In genomic region chr4:143701365-143701764, GRCh38 we compare ENCODE assay signal across 8 cellular contexts.
A peak's percentile ranks its signal among the peaks of the same experiment; 100 is the strongest.
DNase-seq lines count a peak whose midpoint lies in the region; ATAC-seq and TF ChIP-seq lines count a peak whose summit lies in the region.

No MANE protein-coding gene starts in this region.

- peaks cover 33% of the 10 kb centered on the region for H3K27me3 Mint-ChIP-seq in activated naive CD4-positive, alpha-beta T cell treated with anti-CD3 and anti-CD28 coated beads, Interleukin-2, amount 50 U/mL, for 24 hours
- peaks cover 45% of the 10 kb centered on the region for H3K27me3 Mint-ChIP-seq in T-helper 1 cell treated with Interleukin-12 subunit alpha and Interleukin-12 subunit beta and Interleukin-4 antibody, amounts not matched to agents 30 μg/mL and 1 μg/mL, for 36 hours (ENCODE audit: low read depth)
- H3K27me3 Mint-ChIP-seq in stimulated activated naive CD8-positive, alpha-beta T cell treated with anti-CD3 and anti-CD28 coated beads, Interleukin-15, amount 100 ng/mL, for 72 hours: peaks cover 52% of the 10 kb centered on the region

- H3K4me1 Mint-ChIP-seq in activated naive CD4-positive, alpha-beta T cell treated with anti-CD3 and anti-CD28 coated beads, Interleukin-2, amount 50 U/mL, for 24 hours: peaks cover 8% of the 10 kb centered on the region
- peaks cover 8% of the 10 kb centered on the region for H3K4me1 Mint-ChIP-seq in T-helper 1 cell treated with Interleukin-12 subunit alpha and Interleukin-12 subunit beta and Interleukin-4 antibody, amounts not matched to agents 30 μg/mL and 1 μg/mL, for 36 hours (ENCODE audit: low read depth)
- peaks cover 24% of the 10 kb centered on the region for H3K4me1 Mint-ChIP-seq in stimulated activated naive CD8-positive, alpha-beta T cell treated with anti-CD3 and anti-CD28 coated beads, Interleukin-15, amount 100 ng/mL, for 72 hours

- TF ChIP-seq POLR2A in erythroblast (IDR thresholded peaks at IDR 0.05; ENCODE audit: low read length): no peak

- DNase-seq in activated naive CD4-positive, alpha-beta T cell treated with anti-CD3 and anti-CD28 coated beads, Interleukin-2, amount 50 U/mL, for 16 hours: no peak
- DNase-seq in erythroblast (lab: John Stamatoyannopoulos, UW) (peak; percentile 23 to 27), superior temporal gyrus (ENCODE audit: extremely low spot score) (no peak)
- no peak for DNase-seq in stimulated activated naive CD8-positive, alpha-beta T cell treated with anti-CD3 and anti-CD28 coated beads, Interleukin-15, amount 100 ng/mL, for 72 hours

- no peaks in the 10 kb centered on the region for H3K9me3 Mint-ChIP-seq in activated naive CD4-positive, alpha-beta T cell treated with anti-CD3 and anti-CD28 coated beads, Interleukin-2, amount 50 U/mL, for 24 hours
- H3K9me3 Mint-ChIP-seq in T-helper 1 cell treated with Interleukin-12 subunit alpha and Interleukin-12 subunit beta and Interleukin-4 antibody, amounts not matched to agents 30 μg/mL and 1 μg/mL, for 36 hours: no peaks in the 10 kb centered on the region
- H3K9me3 Mint-ChIP-seq in stimulated activated naive CD8-positive, alpha-beta T cell treated with anti-CD3 and anti-CD28 coated beads, Interleukin-15, amount 100 ng/mL, for 72 hours: no peaks in the 10 kb centered on the region

- no peak overlapping the region for H3K27ac Mint-ChIP-seq in activated naive CD4-positive, alpha-beta T cell treated with anti-CD3 and anti-CD28 coated beads, Interleukin-2, amount 50 U/mL, for 24 hours
- no peak overlapping the region for H3K27ac Mint-ChIP-seq in T-helper 1 cell treated with Interleukin-12 subunit alpha and Interleukin-12 subunit beta and Interleukin-4 antibody, amounts not matched to agents 30 μg/mL and 1 μg/mL, for 36 hours
- H3K27ac Mint-ChIP-seq in stimulated activated naive CD8-positive, alpha-beta T cell treated with anti-CD3 and anti-CD28 coated beads, Interleukin-15, amount 100 ng/mL, for 72 hours: no peak overlapping the region

- ATAC-seq in stimulated activated naive CD8-positive, alpha-beta T cell treated with anti-CD3 and anti-CD28 coated beads, Interleukin-15, amount 100 ng/mL, for 72 hours: peak; percentile 23
- ATAC-seq in GM18873 (IDR thresholded peaks at IDR 0.05; ENCODE audit: low FRiP score, unreplicated experiment) (no peak), HG03520 (IDR thresholded peaks at IDR 0.05; ENCODE audit: unreplicated experiment) (no peak)

- no peaks in the 10 kb centered on the region for H3K36me3 Mint-ChIP-seq in activated naive CD4-positive, alpha-beta T cell treated with anti-CD3 and anti-CD28 coated beads, Interleukin-2, amount 50 U/mL, for 24 hours
- no peaks in the 10 kb centered on the region for H3K36me3 Mint-ChIP-seq in T-helper 1 cell treated with Interleukin-12 subunit alpha and Interleukin-12 subunit beta and Interleukin-4 antibody, amounts not matched to agents 30 μg/mL and 1 μg/mL, for 36 hours (ENCODE audit: low read depth)

- H3K4me3 Mint-ChIP-seq in activated naive CD4-positive, alpha-beta T cell treated with anti-CD3 and anti-CD28 coated beads, Interleukin-2, amount 50 U/mL, for 24 hours: peak overlapping the region; percentile 23
- peak overlapping the region; percentile 53 for H3K4me3 Mint-ChIP-seq in T-helper 1 cell treated with Interleukin-12 subunit alpha and Interleukin-12 subunit beta and Interleukin-4 antibody, amounts not matched to agents 30 μg/mL and 1 μg/mL, for 36 hours
- peak overlapping the region; percentile 76 to 80 for H3K4me3 Mint-ChIP-seq in stimulated activated naive CD8-positive, alpha-beta T cell treated with anti-CD3 and anti-CD28 coated beads, Interleukin-15, amount 100 ng/mL, for 72 hours

Comparison
In these comparisons a context has a peak if more than half of its experiments do, and no peak if none do; other contexts are left out.
1. H3K4me3 Mint-ChIP-seq: peak in every context shown above with its lines; median percentile 78 in stimulated activated naive CD8-positive, alpha-beta T cell treated with anti-CD3 and anti-CD28 coated beads, Interleukin-15, amount 100 ng/mL, for 72 hours; 53 in T-helper 1 cell treated with Interleukin-12 subunit alpha and Interleukin-12 subunit beta and Interleukin-4 antibody, amounts not matched to agents 30 μg/mL and 1 μg/mL, for 36 hours; 23 in activated naive CD4-positive, alpha-beta T cell treated with anti-CD3 and anti-CD28 coated beads, Interleukin-2, amount 50 U/mL, for 24 hours.
2. DNase-seq: peak in erythroblast (2 of 2); none in activated naive CD4-positive, alpha-beta T cell treated with anti-CD3 and anti-CD28 coated beads, Interleukin-2, amount 50 U/mL, for 16 hours (single experiment), stimulated activated naive CD8-positive, alpha-beta T cell treated with anti-CD3 and anti-CD28 coated beads, Interleukin-15, amount 100 ng/mL, for 72 hours (0 of 2) and superior temporal gyrus (single experiment).